In genomic region chr12:117836999-117837736, GRCh38 we compare ENCODE assay signal across 8 cellular contexts.
DNase-seq lines count a peak whose midpoint lies in the region; ATAC-seq and TF ChIP-seq lines count a peak whose summit lies in the region.

No MANE protein-coding gene starts in this region.

- no peak overlapping the region for H3K4me3 ChIP-seq in HFF-Myc (replicated peaks; ENCODE audit: low read depth, low read length)
- H3K4me3 ChIP-seq in right lobe of liver = no peak overlapping the region

- DNase-seq in DMS53 (lab: John Stamatoyannopoulos, UW) = peak; percentile 81
- DNase-seq in HFF-Myc (ENCODE audit: extremely low read depth, low read depth) = peak; percentile 51
- DNase-seq in NCI-H2227 treated with DMSO at 0.1 percent for 48 hours (lab: John Stamatoyannopoulos, UW) = peak; percentile 78
- DNase-seq in activated CD4-positive, alpha-beta T cell treated with anti-CD3 and anti-CD28 coated beads, Interleukin-2, amount 50 U/mL, for 24 hours (ENCODE audit: low read depth in 1 of 2, low spot score in 1 of 2) = peak; percentile 65 to 69
- peak; percentile 66 for DNase-seq in dedifferentiated amniotic fluid mesenchymal stem cell (ENCODE audit: extremely low spot score)
- peak; percentile 69 to 77 (median 74) for DNase-seq in right lobe of liver
- peak; percentile 15 to 67 (median 46) for DNase-seq in stimulated activated CD4-positive, alpha-beta T cell treated with anti-CD3 and anti-CD28 coated beads, TNF-alpha, amount 100 ng/mL, for 1 hour (ENCODE audit: low read depth in 3 of 3, low spot score in 1 of 3)

- no peaks in the 10 kb centered on the region for H3K36me3 ChIP-seq in right lobe of liver

- WGBS in right lobe of liver (ENCODE audit: insufficient coverage, low coverage, low lambda C conversion rate, missing lambda C conversion rate) = 8% methylated on average over 16 of the region's 22 CpGs

- H3K27me3 ChIP-seq in right lobe of liver = no peaks in the 10 kb centered on the region

- ATAC-seq in right lobe of liver (peak; percentile 78 to 90 (median 79)), GM18858 (IDR thresholded peaks at IDR 0.05; ENCODE audit: unreplicated experiment) (no peak)

- intact Hi-C loops in right lobe of liver (cut with DNase I) = loop anchor here in 1 of 2 donors (10.0 kb wide), 1 partner anchor 472 kb away; the partner anchor contains the start of gene NOS1

- H3K9me3 ChIP-seq in right lobe of liver = no peaks in the 10 kb centered on the region

- TF ChIP-seq POLR2A in right lobe of liver (IDR thresholded peaks at IDR 0.05) = no peak

- TF ChIP-seq CTCF in HFF-Myc (IDR thresholded peaks at IDR 0.05; ENCODE audit: low read depth, low read length, missing control alignments) = peak; percentile 99
- TF ChIP-seq CTCF in right lobe of liver (IDR thresholded peaks at IDR 0.05) = peak in 3 of 4 donors; percentile 84 to 97 (median 94)

- H3K27ac ChIP-seq in right lobe of liver = no peak overlapping the region

- no peaks in the 10 kb centered on the region for H3K4me1 ChIP-seq in right lobe of liver
